Comparison of ENCODE assay signal across 24 cellular contexts in the genomic region with DNA sequence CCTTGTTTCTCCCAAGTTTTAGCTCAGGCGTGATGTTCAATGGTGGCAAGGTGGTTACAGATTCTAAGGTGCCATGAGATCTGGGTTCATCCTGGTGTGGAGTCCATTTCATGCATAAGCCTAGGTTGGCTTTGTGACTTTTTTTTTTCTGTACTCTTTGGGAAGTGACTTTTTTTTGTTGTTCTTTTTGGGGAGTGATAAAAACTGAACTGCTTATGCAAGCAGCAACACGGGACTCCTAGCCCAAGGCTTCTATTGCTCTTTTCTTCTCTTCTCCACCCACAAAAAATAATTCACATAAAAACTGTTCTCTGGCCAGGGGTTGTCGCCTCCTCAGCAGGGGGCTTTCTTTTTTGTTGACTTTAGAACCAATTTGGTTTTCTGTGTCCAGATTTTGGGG.
"Had no signal": no experiment of that assay in that cellular context is flagged by ENCODE, and none has a peak within 500 bp of the region (broad histone marks: within the 10 kb centered on the region; RNA-seq: fewer than 3 reads in every experiment).

No MANE protein-coding gene starts in this region.

- ATAC-seq: activated CD8-positive, alpha-beta memory T cell treated with anti-CD3 and anti-CD28 coated beads, Interleukin-2, amount 10 ng/mL, durations not matched to agents 7 days and 5 days; activated naive CD4-positive, alpha-beta T cell treated with anti-CD3 and anti-CD28 coated beads, Interleukin-2, amount 50 U/mL, for 72 hours; PC-3; SK-N-SH treated with all-trans-retinoic acid at 6 μM for 48 hours had no signal

- H3K27me3 ChIP-seq: brain microvascular endothelial cell, cardiac muscle cell, SJSA1 had no signal

- H3K4me3 ChIP-seq: cardiac muscle cell, SJSA1 had no signal

- H3K9me3 Mint-ChIP-seq: activated T-helper 1 cell treated with anti-CD3 and anti-CD28 coated beads, Interleukin-12 subunit alpha, Interleukin-12 subunit beta, Interleukin-2, Interleukin-4 antibody, amounts not matched to agents 30 ng/mL and 10 ng/mL and 1 ng/mL, durations not matched to agents 14 hours and 24 hours and 36 hours had no signal

- H3K9me3 ChIP-seq: SJSA1 had no signal

- H3K4me1 Mint-ChIP-seq: activated B cell treated with CpG ODN at 0.5 μM for 24 hours; activated CD8-positive, alpha-beta memory T cell treated with anti-CD3 and anti-CD28 coated beads, Interleukin-2, amount 10 ng/mL, durations not matched to agents 7 days and 5 days had no signal

- H3K4me3 Mint-ChIP-seq: activated B cell treated with CpG ODN at 0.5 μM for 24 hours; activated CD4-positive, alpha-beta T cell treated with anti-CD3 and anti-CD28 coated beads, Interleukin-2, amount 10 ng/mL, durations not matched to agents 24 days and 14 days; activated CD8-positive, alpha-beta memory T cell treated with anti-CD3 and anti-CD28 coated beads, Interleukin-2, amount 10 ng/mL, durations not matched to agents 7 days and 5 days; activated T-cell treated with anti-CD3 and anti-CD28 coated beads, Interleukin-2, amount 50 U/mL, for 24 hours; activated T-helper 1 cell treated with anti-CD3 and anti-CD28 coated beads, Interleukin-12 subunit alpha, Interleukin-12 subunit beta, Interleukin-2, Interleukin-4 antibody, amounts not matched to agents 30 ng/mL and 10 ng/mL and 1 ng/mL, durations not matched to agents 14 hours and 24 hours and 36 hours had no signal

- H3K27ac ChIP-seq: brain microvascular endothelial cell, cardiac muscle cell, SJSA1 had no signal

- H3K27ac Mint-ChIP-seq: activated B cell treated with CpG ODN at 0.5 μM for 24 hours; activated CD4-positive, alpha-beta T cell treated with anti-CD3 and anti-CD28 coated beads, Interleukin-2, amount 10 ng/mL, durations not matched to agents 24 days and 14 days; activated CD8-positive, alpha-beta memory T cell treated with anti-CD3 and anti-CD28 coated beads, Interleukin-2, amount 10 ng/mL, durations not matched to agents 7 days and 5 days; activated naive CD4-positive, alpha-beta T cell treated with anti-CD3 and anti-CD28 coated beads, Interleukin-2, amount 50 U/mL, for 72 hours; activated T-cell treated with anti-CD3 and anti-CD28 coated beads, Interleukin-2, amount 50 U/mL, for 24 hours; activated T-helper 1 cell treated with anti-CD3 and anti-CD28 coated beads, Interleukin-12 subunit alpha, Interleukin-12 subunit beta, Interleukin-2, Interleukin-4 antibody, amounts not matched to agents 30 ng/mL and 10 ng/mL and 1 ng/mL, durations not matched to agents 14 hours and 24 hours and 36 hours had no signal

- DNase-seq: activated B cell treated with CpG ODN at 0.5 μM for 24 hours; activated CD4-positive, alpha-beta T cell treated with anti-CD3 and anti-CD28 coated beads for 1 hour; activated CD4-positive, alpha-beta T cell treated with anti-CD3 and anti-CD28 coated beads, Interleukin-2, amount 10 ng/mL, durations not matched to agents 24 days and 14 days; activated CD4-positive, alpha-beta T cell treated with anti-CD3 and anti-CD28 coated beads, Interleukin-2, amount 50 U/mL, for 48 hours; activated CD8-positive, alpha-beta memory T cell treated with anti-CD3 and anti-CD28 coated beads, Interleukin-2, amount 10 ng/mL, durations not matched to agents 7 days and 5 days; activated effector memory CD4-positive, alpha-beta T cell treated with Interleukin-2 at 50 U/mL for 16 hours; activated naive CD4-positive, alpha-beta T cell; activated T-cell treated with anti-CD3 and anti-CD28 coated beads, Interleukin-2, amount 50 U/mL, for 24 hours; brain microvascular endothelial cell; MM.1S; NCI-H1105; NCI-H1436; NCI-H1694 treated with DMSO at 0.1 percent for 48 hours; NCI-H2081; NCI-H510A treated with DMSO at 0.1 percent for 48 hours; NCI-H69; PC-3; SHP77; SW 1271 had no signal
